Comparison of ENCODE assay signal across 8 cellular contexts in genomic region chr7:93245525-93246432, GRCh38. TPM values are rescaled to one million over a fixed set of nuclear protein-coding genes. Genes with fewer than 3 reads are reported as not detected.
A peak's percentile ranks its signal among the peaks of the same experiment; 100 is the strongest.
DNase-seq lines count a peak whose midpoint lies in the region; ATAC-seq and TF ChIP-seq lines count a peak whose summit lies in the region.

No MANE protein-coding gene starts in this region.

- H3K4me3 ChIP-seq in right atrium auricular region: no peak overlapping the region

- no peak for ATAC-seq in Right ventricle myocardium inferior
- no peak for ATAC-seq in GM19324 (IDR thresholded peaks at IDR 0.05; ENCODE audit: low FRiP score, unreplicated experiment)
- no peak for ATAC-seq in GM18873 (IDR thresholded peaks at IDR 0.05; ENCODE audit: low FRiP score, unreplicated experiment)

- H3K36me3 ChIP-seq in right atrium auricular region: no peaks in the 10 kb centered on the region

- TF ChIP-seq CTCF in right atrium auricular region (IDR thresholded peaks at IDR 0.05): peak; percentile 35 to 69

- H3K27me3 ChIP-seq in right atrium auricular region: no peaks in the 10 kb centered on the region

- H3K27ac ChIP-seq in right atrium auricular region: no peak overlapping the region

- H3K9me3 ChIP-seq in right atrium auricular region: no peaks in the 10 kb centered on the region

- DNase-seq in right atrium auricular region (ENCODE audit: low spot score): no peak
- no peak for DNase-seq in Right ventricle myocardium inferior (ENCODE audit: missing footprints)
- peak; percentile 18 for DNase-seq in NCI-H526 treated with DMSO at 0.1 percent for 48 hours (lab: John Stamatoyannopoulos, UW)
- DNase-seq in cerebellum (ENCODE audit: low spot score): peak; percentile 8
- peak; percentile 40 for DNase-seq in midbrain (lab: John Stamatoyannopoulos, UW)
- no peak for DNase-seq in mesenteric fat pad (ENCODE audit: low spot score)

- intact Hi-C loops in Right ventricle myocardium inferior (cut with DNase I): no loop called here

- no peaks in the 10 kb centered on the region for H3K4me1 ChIP-seq in right atrium auricular region

RNA-seq across cellular contexts. Expression of gene VPS50, which starts 13.6 kb away (rescaled TPM):
- total RNA-seq in right atrium auricular region: 10 to 100 TPM in 1 of 2 donors, 1 to 10 TPM in 1; 8.8 to 22.7 TPM
- 15.5 TPM for total RNA-seq in Right ventricle myocardium inferior
- total RNA-seq in cerebellum: 87.3 TPM
- 14.7 TPM for total RNA-seq in mesenteric fat pad

RNA-seq across cellular contexts. Expression of gene HEPACAM2, which starts 19.5 kb away (rescaled TPM):
- total RNA-seq in right atrium auricular region (under 1 TPM in 1 of 2 donors, not detected in 1; 0.22 TPM), Right ventricle myocardium inferior (not detected), cerebellum (0.18 TPM), mesenteric fat pad (not detected)

Comparison
In these comparisons a context has a peak if more than half of its experiments do, and no peak if none do; other contexts are left out.
1. DNase-seq: peak in NCI-H526 treated with DMSO at 0.1 percent for 48 hours (single experiment), cerebellum (single experiment) and midbrain (single experiment); none in right atrium auricular region (single experiment), Right ventricle myocardium inferior (single experiment) and mesenteric fat pad (single experiment).